In the genomic region with DNA sequence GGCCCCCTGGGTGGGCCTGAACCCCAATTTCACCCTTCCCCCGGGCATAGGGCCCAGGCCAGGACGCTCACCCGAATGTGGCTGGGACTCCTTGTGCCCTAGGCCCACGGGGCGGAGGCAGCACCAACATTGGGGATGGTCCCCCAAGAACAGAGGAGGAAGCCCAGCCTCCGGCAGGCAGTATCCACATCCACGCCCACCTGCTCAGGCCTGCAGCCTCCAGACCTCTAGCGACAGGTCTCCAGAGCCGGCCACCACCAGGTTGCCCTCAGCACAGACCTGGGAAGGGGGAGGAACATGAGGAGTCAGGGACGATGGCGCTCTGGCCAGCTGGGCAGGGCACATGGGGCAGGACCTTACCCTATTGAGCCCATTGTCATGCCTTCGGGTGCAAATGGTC, we compare ENCODE assay signal across 28 cellular contexts. TPM values are rescaled to one million over a fixed set of nuclear protein-coding genes. Genes with fewer than 3 reads are reported as not detected.
"Had no signal": no experiment of that assay in that cellular context is flagged by ENCODE, and none has a peak within 500 bp of the region (broad histone marks: within the 10 kb centered on the region; RNA-seq: fewer than 3 reads in every experiment).

No MANE protein-coding gene starts in this region.

- H3K27ac ChIP-seq: brain microvascular endothelial cell, cardiac muscle cell, Peyer's patch, RWPE1, SJCRH30, VCaP had no signal

- H3K4me3 ChIP-seq: cardiac muscle cell, Peyer's patch, SJCRH30 had no signal

- H3K9ac ChIP-seq: SK-N-SH had no signal

- H3K27me3 ChIP-seq: brain microvascular endothelial cell, cardiac muscle cell, Peyer's patch, SJCRH30 had no signal

- FAIRE-seq: astrocyte had no signal

- H3K4me2 ChIP-seq: SK-N-SH had no signal

- DNase-seq: activated CD4-positive, alpha-beta memory T cell treated with anti-CD3 and anti-CD28 coated beads for 36 hours; activated CD4-positive, alpha-beta T cell treated with anti-CD3 and anti-CD28 coated beads, Interleukin-2, amount 10 ng/mL, durations not matched to agents 7 days and 5 days; activated CD4-positive, CD25-positive, alpha-beta regulatory T cell; activated CD8-positive, alpha-beta memory T cell treated with anti-CD3 and anti-CD28 coated beads for 24 hours; activated effector memory CD4-positive, alpha-beta T cell treated with anti-CD3 and anti-CD28 coated beads, Interleukin-2, amount 50 U/mL, for 16 hours; activated naive CD4-positive, alpha-beta T cell treated with Interleukin-2 at 50 U/mL for 16 hours; activated naive CD8-positive, alpha-beta T cell treated with anti-CD3 and anti-CD28 coated beads, Interleukin-2, amount 50 U/mL, for 24 hours; activated T-cell treated with anti-CD3 and anti-CD28 coated beads, Interleukin-2, amount 50 U/mL, for 4 hours; amniotic stem cell; brain microvascular endothelial cell; NCI-H1048; NCI-H146; NCI-H187 treated with DMSO at 0.1 percent for 48 hours; NCI-H2081 treated with DMSO at 0.1 percent for 48 hours; NCI-H446; NCI-H524; Peyer's patch; Right ventricle myocardium superior; SJCRH30; SK-N-SH; T-helper 1 cell had no signal

- H3K4me1 ChIP-seq: Peyer's patch had no signal

- H3K36me3 ChIP-seq: cardiac muscle cell, Peyer's patch, SJCRH30 had no signal

- H3K9me3 ChIP-seq: Peyer's patch, SJCRH30, SK-N-SH had no signal

RNA-seq across cellular contexts. Expression of a gene that starts 1.2 kb away (rescaled TPM):
- total RNA-seq: activated CD4-positive, alpha-beta memory T cell treated with anti-CD3 and anti-CD28 coated beads for 36 hours; activated CD4-positive, alpha-beta T cell treated with anti-CD3 and anti-CD28 coated beads, Interleukin-2, amount 10 ng/mL, durations not matched to agents 7 days and 5 days; activated naive CD4-positive, alpha-beta T cell treated with anti-CD3 and anti-CD28 coated beads, Interleukin-2, amount 50 U/mL, for 72 hours; activated T-cell treated with anti-CD3 and anti-CD28 coated beads, Interleukin-2, amount 50 U/mL, for 4 hours; astrocyte; M059J; Peyer's patch; Right ventricle myocardium superior; SJCRH30; T-helper 2 cell treated with Interferon-gamma antibody and Interleukin-4, amounts not matched to agents 100 ng/mL and 5 ng/mL, for 36 hours had no signal
- polyA plus RNA-seq: cardiac muscle cell, SK-N-SH had no signal
